Comparison of ENCODE assay signal across 8 cellular contexts in genomic region chr7:25968205-25968993, GRCh38.
DNase-seq lines count a peak whose midpoint lies in the region; ATAC-seq and TF ChIP-seq lines count a peak whose summit lies in the region.

No MANE protein-coding gene starts in this region.

- no peak overlapping the region for H2BK5ac ChIP-seq in H9 (ENCODE audit: insufficient read length, low read length)

- H3K18ac ChIP-seq in H9 (ENCODE audit: insufficient read length, low read depth, low read length), result no peak overlapping the region

- WGBS in H9 (ENCODE audit: extremely low coverage, insufficient read length, low lambda C conversion rate), result no CpG with 5 or more reads among the region's 24 CpGs
- WGBS in SK-N-SH (ENCODE audit: low lambda C conversion rate), result 57% methylated on average over 20 of the region's 24 CpGs
- 71 to 84% methylated on average over 24 of the region's 24 CpGs for WGBS in sigmoid colon, 2 donors

- H3K27ac Mint-ChIP-seq in H9, result no peak overlapping the region

- H3K27ac ChIP-seq in skeletal muscle tissue (ENCODE audit: low read depth, low read length) (no peak overlapping the region), H9 (ENCODE audit: insufficient read length, low read depth, low read length) (no peak overlapping the region), SK-N-SH (ENCODE audit: low read depth in 2 of 2, low read length in 1 of 2) (no peak overlapping the region), A673 (ENCODE audit: low read depth, low read length, poor library complexity, severe bottlenecking) (no peak overlapping the region), sigmoid colon (no peak overlapping the region)

- no TSS peak for BruUV-seq in A673 (replicated peaks; lab: Mats Ljungman, UMichigan)

- H2BK12ac ChIP-seq in H9 (ENCODE audit: insufficient read length, low read depth, low read length), result no peak overlapping the region

- no peaks in the 10 kb centered on the region for H3K9me2 ChIP-seq in SK-N-SH

- H2BK15ac ChIP-seq in H9 (ENCODE audit: low read depth, low read length), result no peak overlapping the region

- no peak overlapping the region; the same call in 1 of the 2 replicates for H3K14ac ChIP-seq in H9 (ENCODE audit: insufficient read depth, low read length)

- DNase-seq in H9 (no peak), SK-N-SH (no peak), A673 (ENCODE audit: low spot score) (no peak), sigmoid colon (no peak)

- ATAC-seq in GM18907 (IDR thresholded peaks at IDR 0.05; ENCODE audit: unreplicated experiment), result peak; percentile 76
- peak; percentile 69 for ATAC-seq in HG02798 (IDR thresholded peaks at IDR 0.05; ENCODE audit: poor library complexity, unreplicated experiment)

- intact Hi-C loops in A673 (cut with micrococcal nuclease; ENCODE audit: unreplicated experiment), result no loop called here
- intact Hi-C loops in sigmoid colon (cut with DNase I), result no loop called here

- H3K4me1 ChIP-seq in skeletal muscle tissue (ENCODE audit: control insufficient read depth in 3 of 3, insufficient read depth in 3 of 3, low read length in 3 of 3) (peaks cover 5 to 28% (median 18%) of the 10 kb centered on the region in 3 donors), H9 (ENCODE audit: insufficient read depth, low read length) (no peaks in the 10 kb centered on the region; the same call in 1 of the 2 replicates), SK-N-SH (ENCODE audit: control insufficient read depth in 1 of 2, insufficient read depth in 2 of 2, low read depth in 1 of 2, low read length in 1 of 2) (no peaks in the 10 kb centered on the region), A673 (ENCODE audit: insufficient read depth, low read length, poor library complexity, severe bottlenecking) (no peaks in the 10 kb centered on the region), sigmoid colon (no peaks in the 10 kb centered on the region)

- H4K20me1 ChIP-seq in H9 (ENCODE audit: control insufficient read depth, insufficient read depth, insufficient read length) (no peaks in the 10 kb centered on the region), SK-N-SH (ENCODE audit: insufficient read depth) (no peaks in the 10 kb centered on the region)

- H2BK20ac ChIP-seq in H9 (ENCODE audit: low read depth, low read length, poor library complexity, severe bottlenecking), result no peak overlapping the region

- no peak overlapping the region for H3K9ac ChIP-seq in skeletal muscle tissue (ENCODE audit: low read depth in 1 of 3, low read length in 3 of 3)
- H3K9ac ChIP-seq in H9 (ENCODE audit: extremely low read depth, insufficient read length, low read length), result no peak overlapping the region
- no peak overlapping the region for H3K9ac ChIP-seq in SK-N-SH

- H4K91ac ChIP-seq in H9 (ENCODE audit: insufficient read length, low read depth, low read length), result no peak overlapping the region

- H4K8ac ChIP-seq in H9 (replicated peaks; ENCODE audit: insufficient read length, low read depth, low read length), result no peak overlapping the region

- no peaks in the 10 kb centered on the region; a peak in 1 of 4 replicates for H3K4me1 Mint-ChIP-seq in H9

- H3K27me3 ChIP-seq in skeletal muscle tissue (ENCODE audit: control insufficient read depth in 3 of 3, insufficient read depth in 3 of 3, low read length in 3 of 3), result peaks cover 0 to 12% (median 2%) of the 10 kb centered on the region in 3 donors
- H3K27me3 ChIP-seq in H9 (ENCODE audit: insufficient read depth, low read length), result no peaks in the 10 kb centered on the region
- H3K27me3 ChIP-seq in SK-N-SH (ENCODE audit: insufficient read depth), result peaks cover 6% of the 10 kb centered on the region; the same call in 1 of the 2 replicates
- no peaks in the 10 kb centered on the region for H3K27me3 ChIP-seq in A673 (replicated peaks; ENCODE audit: insufficient read depth, low read depth, low read length, poor library complexity)
- peaks cover 0 to 20% (median 0%) of the 10 kb centered on the region in 3 donors for H3K27me3 ChIP-seq in sigmoid colon

- CTCF ChIA-PET in SK-N-SH (lab: Yijun Ruan, JAX) (interaction anchor here (0.8 to 1.3 kb wide), 2 partner anchors 9 to 76 kb away, joined by 3 to 4 read pairs; no protein-coding TSS in a partner anchor), A673 (lab: Charles Lee) (no interaction called here)

- peaks cover 0 to 3% of the 10 kb centered on the region in 2 experiments; a peak in 3 of 5 replicates for H3K9me3 Mint-ChIP-seq in H9

- no peak overlapping the region for H3K23ac ChIP-seq in H9 (ENCODE audit: insufficient read length, low read depth, low read length)

- no peak overlapping the region for H2AK5ac ChIP-seq in H9 (ENCODE audit: insufficient read length, low read length)

- TF ChIP-seq RAD21 in SK-N-SH (IDR thresholded peaks at IDR 0.05; ENCODE audit: low read length), result no peak

- H3K23me2 ChIP-seq in H9 (ENCODE audit: insufficient read length, low read depth, low read length, poor library complexity, severe bottlenecking), result no peaks in the 10 kb centered on the region

- POLR2A ChIA-PET in SK-N-SH (lab: Yijun Ruan, JAX), result no interaction called here
- POLR2A ChIA-PET in A673 (lab: Charles Lee; ENCODE audit: low non-redundant PET), result no interaction called here

- H3K4me3 ChIP-seq in skeletal muscle tissue (ENCODE audit: low read length in 3 of 3) (peak overlapping the region in 2 of 3 donors; percentile 21 to 35), SK-N-SH (ENCODE audit: low read depth in 2 of 2, low read length in 1 of 2) (no peak overlapping the region), A673 (ENCODE audit: low read depth, low read length, poor library complexity, severe bottlenecking) (no peak overlapping the region), sigmoid colon (no peak overlapping the region)

- H2AFZ ChIP-seq in H9 (ENCODE audit: low read length), result no peak overlapping the region
- H2AFZ ChIP-seq in SK-N-SH (ENCODE audit: low read depth), result no peak overlapping the region

- H3K36me3 ChIP-seq in skeletal muscle tissue (ENCODE audit: control insufficient read depth in 3 of 3, insufficient read depth in 3 of 3, low read length in 3 of 3), result no peaks in the 10 kb centered on the region
- H3K36me3 ChIP-seq in SK-N-SH (replicated peaks in 1 of 2; ENCODE audit: control insufficient read depth in 1 of 2, insufficient read depth in 2 of 2, low read length in 1 of 2), result no peaks in the 10 kb centered on the region
- H3K36me3 ChIP-seq in A673 (ENCODE audit: insufficient read depth, low read length, poor library complexity, severe bottlenecking), result no peaks in the 10 kb centered on the region
- no peaks in the 10 kb centered on the region for H3K36me3 ChIP-seq in sigmoid colon

- no peak overlapping the region for H3K4ac ChIP-seq in H9 (ENCODE audit: low read depth, low read length)

- TF ChIP-seq POLR2A in Raji (IDR thresholded peaks at IDR 0.05; ENCODE audit: insufficient read depth, low read depth, low read length) (peak; percentile 61; the same call in 1 of the 2 replicates), sigmoid colon (IDR thresholded peaks at IDR 0.05) (no peak)

- H3K4me2 ChIP-seq in H9 (ENCODE audit: insufficient read depth, insufficient read length, low read length) (no peak overlapping the region), SK-N-SH (no peak overlapping the region)

- no peaks in the 10 kb centered on the region for H3K36me3 Mint-ChIP-seq in H9 (ENCODE audit: insufficient read depth in 1 of 3, low read depth in 3 of 3)

- H3K56ac ChIP-seq in H9 (ENCODE audit: insufficient read length, low read depth, low read length), result no peak overlapping the region

- no peak for TF ChIP-seq EP300 in SK-N-SH (IDR thresholded peaks at IDR 0.05; ENCODE audit: borderline replicate concordance in 1 of 2, low read depth in 1 of 2, low read length in 1 of 2)
- no peak for TF ChIP-seq EP300 in sigmoid colon (IDR thresholded peaks at IDR 0.05)

- H4K5ac ChIP-seq in H9 (ENCODE audit: insufficient read length, low read depth, low read length), result no peak overlapping the region

- H3K27me3 Mint-ChIP-seq in H9 (ENCODE audit: low read depth), result peaks cover 8% of the 10 kb centered on the region

- H3K9me3 ChIP-seq in skeletal muscle tissue (ENCODE audit: control insufficient read depth in 3 of 3, low read length in 3 of 3), result no peaks in the 10 kb centered on the region
- H3K9me3 ChIP-seq in H9 (ENCODE audit: control insufficient read depth, low read depth, low read length), result no peaks in the 10 kb centered on the region
- no peaks in the 10 kb centered on the region for H3K9me3 ChIP-seq in SK-N-SH
- H3K9me3 ChIP-seq in A673 (ENCODE audit: low read depth, low read length, poor library complexity, severe bottlenecking), result no peaks in the 10 kb centered on the region
- no peaks in the 10 kb centered on the region for H3K9me3 ChIP-seq in sigmoid colon

- H3K79me2 ChIP-seq in H9 (ENCODE audit: insufficient read depth, low read length) (no peaks in the 10 kb centered on the region), SK-N-SH (ENCODE audit: insufficient read depth) (no peaks in the 10 kb centered on the region)

- H3F3A ChIP-seq in SK-N-SH (replicated peaks; ENCODE audit: insufficient read depth), result no peaks in the 10 kb centered on the region

- no peaks in the 10 kb centered on the region for H3K79me1 ChIP-seq in H9 (ENCODE audit: insufficient read depth, low read depth, low read length, poor library complexity, severe bottlenecking)

- no peak overlapping the region for H3T11ph ChIP-seq in H9 (ENCODE audit: low read length)

- TF ChIP-seq CTCF in H9 (conservative IDR thresholded peaks at IDR 0.05), result no peak
- TF ChIP-seq CTCF in SK-N-SH (IDR thresholded peaks at IDR 0.05), result no peak
- no peak for TF ChIP-seq CTCF in A673 (conservative IDR thresholded peaks at IDR 0.05; ENCODE audit: low read depth, low read length)
- no peak for TF ChIP-seq CTCF in sigmoid colon (IDR thresholded peaks at IDR 0.05)

- no peak overlapping the region for H3K4me3 Mint-ChIP-seq in H9

- H2BK120ac ChIP-seq in H9 (ENCODE audit: low read depth, low read length, poor library complexity, severe bottlenecking), result no peak overlapping the region

TF ChIP-seq in SK-N-SH, 30 proteins besides CTCF, POLR2A, EP300 and RAD21 (continues in another document):
- TF ChIP-seq SMC3 (IDR thresholded peaks at IDR 0.05; ENCODE audit: low read depth, low read length) (no peak), USF1 (IDR thresholded peaks at IDR 0.05; ENCODE audit: borderline replicate concordance, low read depth) (no peak), USF2 (IDR thresholded peaks at IDR 0.05; ENCODE audit: borderline replicate concordance, low read depth, low read length) (no peak)

Comparison
In these comparisons a context has a peak if more than half of its experiments do, and no peak if none do; other contexts are left out.
1. H3K4me3 ChIP-seq: peak in skeletal muscle tissue (2 of 3); none in SK-N-SH (0 of 2), A673 (single experiment) and sigmoid colon (0 of 4).